22 cellular contexts compared by ENCODE assay signal in the genomic region with DNA sequence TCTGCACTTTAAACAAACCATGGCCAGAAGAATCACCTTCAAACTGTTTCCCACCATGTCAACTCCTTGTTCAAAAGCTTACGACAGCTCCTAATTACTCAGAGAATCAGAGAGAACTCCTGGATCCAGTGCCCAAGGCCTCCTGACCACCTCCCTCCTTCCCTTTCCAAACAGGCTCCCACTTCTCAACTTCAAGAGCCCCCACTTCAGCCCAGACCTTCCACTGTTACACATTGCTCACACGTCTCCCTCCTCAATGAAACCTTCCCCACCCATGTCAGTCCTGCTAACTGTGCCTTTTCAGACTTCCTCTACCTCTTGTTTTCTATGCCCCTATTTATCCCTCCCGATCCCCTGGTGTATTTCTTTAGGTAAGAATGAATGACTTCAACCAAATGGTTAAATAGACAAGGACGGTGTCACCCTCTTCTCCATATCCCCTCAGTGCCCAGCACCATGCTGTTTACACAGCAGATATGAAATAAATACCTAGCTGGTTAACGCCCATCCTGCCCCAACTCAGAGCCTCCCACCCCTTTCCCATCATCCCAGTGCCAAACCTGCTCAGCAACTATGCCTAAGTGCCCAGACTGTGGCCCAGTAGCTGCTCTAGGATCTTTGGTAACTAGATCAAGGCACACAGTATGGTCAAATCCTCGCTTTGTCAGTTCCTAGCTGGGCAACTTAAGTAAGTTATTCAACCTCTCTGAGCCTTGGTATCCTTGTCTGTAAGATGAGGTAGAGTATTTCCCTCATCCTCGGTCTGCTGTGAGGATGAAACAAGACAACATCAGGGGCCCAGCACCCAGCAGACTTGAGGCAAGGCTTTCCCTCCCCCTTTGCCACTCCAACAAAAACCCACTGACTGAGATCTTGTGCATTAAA. TPM values are rescaled to one million over a fixed set of nuclear protein-coding genes. Genes with fewer than 3 reads are reported as not detected.
DNase-seq lines count a peak whose midpoint lies in the region; ATAC-seq and TF ChIP-seq lines count a peak whose summit lies in the region.
"Had no signal": no experiment of that assay in that cellular context is flagged by ENCODE, and none has a peak within 500 bp of the region (broad histone marks: within the 10 kb centered on the region; RNA-seq: fewer than 3 reads in every experiment).

No MANE protein-coding gene starts in this region.

- H3K27me3 ChIP-seq in endodermal cell (ENCODE audit: control insufficient read depth, insufficient read depth, low read length, poor library complexity, severe bottlenecking) (no peaks in the 10 kb centered on the region), upper lobe of left lung (no peaks in the 10 kb centered on the region)
- H3K27me3 ChIP-seq: heart left ventricle, SJSA1 had no signal

- H3K27ac Mint-ChIP-seq in endodermal cell = no peak overlapping the region
- H3K27ac Mint-ChIP-seq: HFFc6; stimulated activated naive B cell treated with anti-CD40 and anti-IgM and Interleukin-4, amounts not matched to agents 10 μg/mL and 1 μg/mL and 100 μg/mL, for 72 hours; T-helper 17 cell had no signal

- H3K9me3 Mint-ChIP-seq in endodermal cell = no peaks in the 10 kb centered on the region
- H3K9me3 Mint-ChIP-seq in activated T-cell treated with anti-CD3 and anti-CD28 coated beads, Interleukin-2, amount 50 U/mL, for 4 hours = no peaks in the 10 kb centered on the region
- H3K9me3 Mint-ChIP-seq: HFFc6; stimulated activated naive B cell treated with anti-CD40 and anti-IgM and Interleukin-4, amounts not matched to agents 10 μg/mL and 1 μg/mL and 100 μg/mL, for 72 hours had no signal

- TF ChIP-seq POLR2A in upper lobe of left lung (IDR thresholded peaks at IDR 0.05) = no peak

- no peaks in the 10 kb centered on the region for H3K27me3 Mint-ChIP-seq in endodermal cell (ENCODE audit: insufficient read depth)
- H3K27me3 Mint-ChIP-seq in activated T-cell treated with anti-CD3 and anti-CD28 coated beads, Interleukin-2, amount 50 U/mL, for 4 hours (ENCODE audit: low read depth) = no peaks in the 10 kb centered on the region
- H3K27me3 Mint-ChIP-seq: T-helper 17 cell had no signal

- ATAC-seq in mucosa of descending colon (peak; percentile 80), upper lobe of left lung (ENCODE audit: low FRiP score in 2 of 2) (peak; percentile 33 to 84), GM19395 (IDR thresholded peaks at IDR 0.05; ENCODE audit: unreplicated experiment) (no peak)
- no peak for ATAC-seq in activated T-cell treated with anti-CD3 and anti-CD28 coated beads, Interleukin-2, amount 50 U/mL, for 4 hours
- ATAC-seq: heart left ventricle, T-helper 17 cell had no signal

- intact Hi-C loops in mucosa of descending colon (cut with DNase I, micrococcal nuclease) = no loop called here

- H3K4me1 ChIP-seq in endodermal cell (ENCODE audit: control insufficient read depth, insufficient read depth, low read length) = peaks cover 12% of the 10 kb centered on the region
- peaks cover 2% of the 10 kb centered on the region for H3K4me1 ChIP-seq in mucosa of descending colon (ENCODE audit: low read depth)
- peaks cover 5 to 47% (median 19%) of the 10 kb centered on the region in 4 donors for H3K4me1 ChIP-seq in upper lobe of left lung

- DNase-seq in NCI-H82 (lab: John Stamatoyannopoulos, UW) (peak; percentile 15), NCI-H82 treated with DMSO at 0.1 percent for 48 hours (lab: John Stamatoyannopoulos, UW; ENCODE audit: unreplicated experiment) (no peak), endodermal cell (no peak), mucosa of descending colon (peak in 1 of 3 donors; percentile 51), upper lobe of left lung (peak in 1 of 2 donors; percentile 74), KG1 (lab: John Stamatoyannopoulos, UW) (no peak)
- DNase-seq in activated T-cell treated with anti-CD3 and anti-CD28 coated beads, Interleukin-2, amount 50 U/mL, for 4 hours = no peak
- DNase-seq: activated CD8-positive, alpha-beta memory T cell treated with anti-CD3 and anti-CD28 coated beads, Interleukin-2, amount 50 U/mL, for 4 hours; activated gamma-delta T cell; dermis blood vessel endothelial cell; DND-41; heart left ventricle; HFFc6; NCI-H1092; NCI-H1930; NCI-H446 treated with DMSO at 0.1 percent for 48 hours; stimulated activated CD4-positive, alpha-beta T cell treated with anti-CD3 and anti-CD28 coated beads, Interleukin-2, amount 100 ng/mL, for 24 hours; stimulated activated naive B cell treated with anti-CD40 and anti-IgM and Interleukin-4, amounts not matched to agents 10 μg/mL and 1 μg/mL and 100 μg/mL, for 72 hours; T-helper 17 cell had no signal

- TF ChIP-seq CTCF in endodermal cell (conservative IDR thresholded peaks at IDR 0.05) = no peak
- TF ChIP-seq CTCF in mucosa of descending colon (IDR thresholded peaks at IDR 0.05) = no peak
- no peak for TF ChIP-seq CTCF in upper lobe of left lung (IDR thresholded peaks at IDR 0.05)

- no peaks in the 10 kb centered on the region for H3K36me3 Mint-ChIP-seq in endodermal cell (ENCODE audit: low read depth)
- no peaks in the 10 kb centered on the region for H3K36me3 Mint-ChIP-seq in activated T-cell treated with anti-CD3 and anti-CD28 coated beads, Interleukin-2, amount 50 U/mL, for 4 hours (ENCODE audit: insufficient read depth)
- H3K36me3 Mint-ChIP-seq: stimulated activated naive B cell treated with anti-CD40 and anti-IgM and Interleukin-4, amounts not matched to agents 10 μg/mL and 1 μg/mL and 100 μg/mL, for 72 hours had no signal

- H3K27ac ChIP-seq in endodermal cell (ENCODE audit: low read depth, low read length) = peak overlapping the region; percentile 71
- peak overlapping the region; percentile 8 to 69 (median 58) for H3K27ac ChIP-seq in upper lobe of left lung
- H3K27ac ChIP-seq: heart left ventricle, SJSA1, skin epidermis had no signal

- H3K36me3 ChIP-seq in endodermal cell (ENCODE audit: control insufficient read depth, insufficient read depth, low read length) (no peaks in the 10 kb centered on the region), mucosa of descending colon (ENCODE audit: low read depth) (no peaks in the 10 kb centered on the region), upper lobe of left lung (no peaks in the 10 kb centered on the region)
- H3K36me3 ChIP-seq: heart left ventricle, SJSA1 had no signal

- WGBS in endodermal cell (ENCODE audit: insufficient coverage in 1 of 2, insufficient read length in 1 of 2), 2 experiments = 89 to 91% methylated on average over 3 to 7 of the region's 7 CpGs
- 59 to 76% methylated on average over 7 of the region's 7 CpGs for WGBS in upper lobe of left lung, 2 donors

- H3K4me3 ChIP-seq in endodermal cell (ENCODE audit: low read length) (no peak overlapping the region), mucosa of descending colon (no peak overlapping the region), upper lobe of left lung (no peak overlapping the region)
- H3K4me3 ChIP-seq: heart left ventricle, SJSA1, skin epidermis had no signal

- peaks cover 10% of the 10 kb centered on the region for H3K4me1 Mint-ChIP-seq in endodermal cell
- no peaks in the 10 kb centered on the region for H3K4me1 Mint-ChIP-seq in activated T-cell treated with anti-CD3 and anti-CD28 coated beads, Interleukin-2, amount 50 U/mL, for 4 hours (ENCODE audit: low read depth)

- peak in 1 of 4 donors; percentile 21 for TF ChIP-seq EP300 in upper lobe of left lung (IDR thresholded peaks at IDR 0.05)

- H3K9ac ChIP-seq in endodermal cell (ENCODE audit: extremely low read depth, low read length, poor library complexity, severe bottlenecking) = no peak overlapping the region

- no peak overlapping the region for H3K4me3 Mint-ChIP-seq in endodermal cell
- no peak overlapping the region for H3K4me3 Mint-ChIP-seq in activated T-cell treated with anti-CD3 and anti-CD28 coated beads, Interleukin-2, amount 50 U/mL, for 4 hours
- H3K4me3 Mint-ChIP-seq: HFFc6; stimulated activated naive B cell treated with anti-CD40 and anti-IgM and Interleukin-4, amounts not matched to agents 10 μg/mL and 1 μg/mL and 100 μg/mL, for 72 hours; T-helper 17 cell had no signal

- H3K9me3 ChIP-seq in endodermal cell (ENCODE audit: control insufficient read depth, low read length) = no peaks in the 10 kb centered on the region
- H3K9me3 ChIP-seq in mucosa of descending colon = no peaks in the 10 kb centered on the region
- no peaks in the 10 kb centered on the region for H3K9me3 ChIP-seq in upper lobe of left lung
- H3K9me3 ChIP-seq: heart left ventricle, SJSA1 had no signal

RNA-seq across cellular contexts. Expression of a gene that starts 36.8 kb away (rescaled TPM):
- total RNA-seq in endodermal cell = 10 to 100 TPM; 17.5 to 21.9 TPM
- polyA plus RNA-seq in endodermal cell (2013, experiment 1 of 2) = 19.0 TPM
- polyA plus RNA-seq in endodermal cell (2013, experiment 2 of 2) = 20.8 TPM
- total RNA-seq in mucosa of descending colon = 100 to 1,000 TPM in 1 of 3 donors, 10 to 100 TPM in 2; 67.0 to 120 (median 99.6) TPM
- 10 to 100 TPM; 27.5 to 87.0 (median 48.6) TPM for total RNA-seq in upper lobe of left lung
- 1 to 10 TPM; 2.7 to 3.4 (median 2.7) TPM for total RNA-seq in activated T-cell treated with anti-CD3 and anti-CD28 coated beads, Interleukin-2, amount 50 U/mL, for 4 hours
- total RNA-seq: SJSA1 had no signal

Comparison
In these comparisons a context has a peak if more than half of its experiments do, and no peak if none do; other contexts are left out.
1. ATAC-seq: peak in mucosa of descending colon (single experiment) and upper lobe of left lung (2 of 2); none in activated T-cell treated with anti-CD3 and anti-CD28 coated beads, Interleukin-2, amount 50 U/mL, for 4 hours (0 of 2) and GM19395 (single experiment).
2. RNA of a gene that starts 36.8 kb away (total RNA-seq): 67.0 to 120 TPM in mucosa of descending colon, 27.5 to 87.0 TPM in upper lobe of left lung and 17.5 to 21.9 TPM in endodermal cell; 2.7 to 3.4 TPM in activated T-cell treated with anti-CD3 and anti-CD28 coated beads, Interleukin-2, amount 50 U/mL, for 4 hours; every median in the first group is over 4 times any median in the second.